ENCODE assay signal across 20 cellular contexts in genomic region chr10:96632974-96633373, GRCh38. TPM values are rescaled to one million over a fixed set of nuclear protein-coding genes. Genes with fewer than 3 reads are reported as not detected.
DNase-seq lines count a peak whose midpoint lies in the region; ATAC-seq and TF ChIP-seq lines count a peak whose summit lies in the region.
"Had no signal": no experiment of that assay in that cellular context is flagged by ENCODE, and none has a peak within 500 bp of the region (broad histone marks: within the 10 kb centered on the region; RNA-seq: fewer than 3 reads in every experiment).

No MANE protein-coding gene starts in this region.

- H3K4me2 ChIP-seq in mammary epithelial cell (ENCODE audit: insufficient read depth, low read depth, low read length), result no peak overlapping the region

- H3K9ac ChIP-seq in mammary epithelial cell (ENCODE audit: insufficient read depth, low read length), result no peak overlapping the region

- H3K9me3 ChIP-seq in mammary epithelial cell (replicated peaks; ENCODE audit: insufficient read depth, low read length), result no peaks in the 10 kb centered on the region
- peaks cover 3% of the 10 kb centered on the region for H3K9me3 ChIP-seq in aorta (ENCODE audit: control insufficient read depth, low read length)
- H3K9me3 ChIP-seq: right lobe of liver, upper lobe of left lung had no signal

- H3K4me3 ChIP-seq in mammary epithelial cell (replicated peaks in 1 of 3; ENCODE audit: insufficient read depth in 1 of 3, low read depth in 2 of 3, low read length in 3 of 3) (no peak overlapping the region), aorta (ENCODE audit: low read length in 2 of 2) (no peak overlapping the region)
- H3K4me3 ChIP-seq: lung, right lobe of liver, upper lobe of left lung had no signal

- H3K27ac ChIP-seq in mammary epithelial cell (ENCODE audit: insufficient read depth, low read depth, low read length), result no peak overlapping the region
- H3K27ac ChIP-seq in aorta (ENCODE audit: low read depth in 1 of 2, low read length in 2 of 2), result no peak overlapping the region
- H3K27ac ChIP-seq: right lobe of liver, upper lobe of left lung had no signal

- H2AFZ ChIP-seq in mammary epithelial cell (ENCODE audit: low read depth, low read length), result no peak overlapping the region

- H3K9me3 Mint-ChIP-seq in type B pancreatic cell, result no peaks in the 10 kb centered on the region
- no peaks in the 10 kb centered on the region for H3K9me3 Mint-ChIP-seq in activated CD4-positive, alpha-beta T cell treated with anti-CD3 and anti-CD28 coated beads, Interleukin-2, amount 10 ng/mL, durations not matched to agents 7 days and 5 days
- H3K9me3 Mint-ChIP-seq: activated T-helper 1 cell treated with anti-CD3 and anti-CD28 coated beads, Interleukin-12 subunit alpha, Interleukin-12 subunit beta, Interleukin-2, Interleukin-4 antibody, amounts not matched to agents 30 ng/mL and 10 ng/mL and 1 ng/mL, durations not matched to agents 14 hours and 24 hours and 36 hours; effector memory CD8-positive, alpha-beta T cell; neural crest cell had no signal

- H3K4me1 Mint-ChIP-seq in type B pancreatic cell (ENCODE audit: unreplicated experiment), result peaks cover 27% of the 10 kb centered on the region
- no peaks in the 10 kb centered on the region for H3K4me1 Mint-ChIP-seq in activated CD4-positive, alpha-beta T cell treated with anti-CD3 and anti-CD28 coated beads, Interleukin-2, amount 10 ng/mL, durations not matched to agents 7 days and 5 days

- H3K27ac Mint-ChIP-seq in type B pancreatic cell, result peak overlapping the region; percentile 96
- H3K27ac Mint-ChIP-seq in activated CD4-positive, alpha-beta T cell treated with anti-CD3 and anti-CD28 coated beads, Interleukin-2, amount 10 ng/mL, durations not matched to agents 7 days and 5 days, result no peak overlapping the region
- H3K27ac Mint-ChIP-seq: activated CD8-positive, alpha-beta T cell treated with anti-CD3 and anti-CD28 coated beads, Interleukin-2, amount 10 ng/mL, durations not matched to agents 7 days and 5 days; activated T-helper 1 cell treated with anti-CD3 and anti-CD28 coated beads, Interleukin-12 subunit alpha, Interleukin-12 subunit beta, Interleukin-2, Interleukin-4 antibody, amounts not matched to agents 30 ng/mL and 10 ng/mL and 1 ng/mL, durations not matched to agents 14 hours and 24 hours and 36 hours; effector memory CD8-positive, alpha-beta T cell had no signal

- no peaks in the 10 kb centered on the region for H3K79me2 ChIP-seq in mammary epithelial cell (ENCODE audit: insufficient read depth, low read length)

- no peak for TF ChIP-seq CTCF in mammary epithelial cell (conservative IDR thresholded peaks at IDR 0.05 in 1 of 2, IDR thresholded peaks at IDR 0.05 in 1 of 2; ENCODE audit: extremely low read depth in 1 of 2, insufficient read depth in 1 of 2, low read depth in 1 of 2, low read length in 2 of 2)
- TF ChIP-seq CTCF in type B pancreatic cell (conservative IDR thresholded peaks at IDR 0.05), result no peak

- H3K27me3 ChIP-seq in mammary epithelial cell (ENCODE audit: insufficient read depth, low read length) (no peaks in the 10 kb centered on the region), aorta (ENCODE audit: control insufficient read depth in 1 of 2, insufficient read depth in 2 of 2, low read length in 1 of 2) (no peaks in the 10 kb centered on the region)
- H3K27me3 ChIP-seq: right lobe of liver, upper lobe of left lung had no signal

- in situ Hi-C loops in T47D (cut with HindIII; ENCODE audit: low pct_unique_long_range_greater_than_20kb, low sequenced_read_pairs) (no loop called here), mammary epithelial cell (cut with MboI; ENCODE audit: low sequenced_read_pairs in 2 of 2) (no loop called here)

- dilution Hi-C loops in mammary epithelial cell (cut with HindIII; ENCODE audit: low sequenced_read_pairs), result no loop called here

- WGBS in mammary epithelial cell (ENCODE audit: low coverage, missing lambda C conversion rate), result 17% methylated on average over 3 of the region's 3 CpGs
- WGBS in aorta, 2 donors, result 64 to 73% methylated on average over 3 of the region's 3 CpGs

- H3K4me3 Mint-ChIP-seq in type B pancreatic cell, result peak overlapping the region; percentile 65
- H3K4me3 Mint-ChIP-seq in activated CD4-positive, alpha-beta T cell treated with anti-CD3 and anti-CD28 coated beads, Interleukin-2, amount 10 ng/mL, durations not matched to agents 7 days and 5 days, result no peak overlapping the region
- H3K4me3 Mint-ChIP-seq: activated CD8-positive, alpha-beta T cell treated with anti-CD3 and anti-CD28 coated beads, Interleukin-2, amount 10 ng/mL, durations not matched to agents 7 days and 5 days; activated T-helper 1 cell treated with anti-CD3 and anti-CD28 coated beads, Interleukin-12 subunit alpha, Interleukin-12 subunit beta, Interleukin-2, Interleukin-4 antibody, amounts not matched to agents 30 ng/mL and 10 ng/mL and 1 ng/mL, durations not matched to agents 14 hours and 24 hours and 36 hours; effector memory CD8-positive, alpha-beta T cell; neural crest cell had no signal

- intact Hi-C loops in mammary epithelial cell (cut with micrococcal nuclease), result no loop called here
- intact Hi-C loops in aorta (cut with DNase I), result no loop called here

- H4K20me1 ChIP-seq in mammary epithelial cell (ENCODE audit: insufficient read depth, low read length), result no peaks in the 10 kb centered on the region

- POLR2A ChIA-PET in activated CD4-positive, alpha-beta T cell treated with anti-CD3 and anti-CD28 coated beads, Interleukin-2, amount 10 ng/mL, durations not matched to agents 7 days and 5 days (lab: Charles Lee), result no interaction called here

- H3K36me3 ChIP-seq in mammary epithelial cell (ENCODE audit: insufficient read depth, low read length) (no peaks in the 10 kb centered on the region), aorta (ENCODE audit: control insufficient read depth in 1 of 2, insufficient read depth in 2 of 2, low read length in 1 of 2) (no peaks in the 10 kb centered on the region)
- H3K36me3 ChIP-seq: upper lobe of left lung had no signal

- H3K27me3 Mint-ChIP-seq in type B pancreatic cell, result no peaks in the 10 kb centered on the region
- no peaks in the 10 kb centered on the region for H3K27me3 Mint-ChIP-seq in activated CD4-positive, alpha-beta T cell treated with anti-CD3 and anti-CD28 coated beads, Interleukin-2, amount 10 ng/mL, durations not matched to agents 7 days and 5 days
- H3K27me3 Mint-ChIP-seq: effector memory CD8-positive, alpha-beta T cell had no signal

- no TSS peak for BruUV-seq in mammary epithelial cell (replicated peaks; lab: Mats Ljungman, UMichigan)

- peak; percentile 77 to 99 for DNase-seq in T47D (ENCODE audit: low read depth in 1 of 2, low spot score in 1 of 2)
- DNase-seq in mammary epithelial cell, result no peak
- peak; percentile 54 for DNase-seq in NCI-H146 (lab: John Stamatoyannopoulos, UW)
- DNase-seq in islet precursor cell, result peak; percentile 89
- no peak for DNase-seq in type B pancreatic cell (ENCODE audit: extremely low spot score, unreplicated experiment)
- DNase-seq in aorta, result no peak
- DNase-seq in activated CD4-positive, alpha-beta T cell treated with anti-CD3 and anti-CD28 coated beads, Interleukin-2, amount 10 ng/mL, durations not matched to agents 7 days and 5 days, result no peak
- DNase-seq: activated CD8-positive, alpha-beta T cell treated with anti-CD3 and anti-CD28 coated beads, Interleukin-2, amount 10 ng/mL, durations not matched to agents 7 days and 5 days; central memory CD4-positive, alpha-beta T cell; DND-41; effector memory CD8-positive, alpha-beta T cell; H7; NCI-H2107; right lobe of liver; stimulated activated CD4-positive, alpha-beta T cell treated with anti-CD3 and anti-CD28 coated beads, Interleukin-4, amount 100 ng/mL, for 1 hour; upper lobe of left lung had no signal

- H3K36me3 Mint-ChIP-seq in type B pancreatic cell, result no peaks in the 10 kb centered on the region
- H3K36me3 Mint-ChIP-seq in activated CD4-positive, alpha-beta T cell treated with anti-CD3 and anti-CD28 coated beads, Interleukin-2, amount 10 ng/mL, durations not matched to agents 7 days and 5 days (ENCODE audit: low read depth), result no peaks in the 10 kb centered on the region

- no peaks in the 10 kb centered on the region for H3K4me1 ChIP-seq in mammary epithelial cell (ENCODE audit: insufficient read depth, low read length)
- no peaks in the 10 kb centered on the region for H3K4me1 ChIP-seq in aorta (ENCODE audit: control insufficient read depth in 1 of 2, insufficient read depth in 2 of 2, low read length in 2 of 2)
- H3K4me1 ChIP-seq: upper lobe of left lung had no signal

- no peak for ATAC-seq in aorta (ENCODE audit: low FRiP score)
- no peak for ATAC-seq in GM21360 (IDR thresholded peaks at IDR 0.05; ENCODE audit: unreplicated experiment)
- ATAC-seq: activated CD8-positive, alpha-beta T cell treated with anti-CD3 and anti-CD28 coated beads, Interleukin-2, amount 10 ng/mL, durations not matched to agents 7 days and 5 days; effector memory CD8-positive, alpha-beta T cell; right lobe of liver had no signal

- CTCF ChIA-PET in mammary epithelial cell (lab: Charles Lee; ENCODE audit: low non-redundant PET), result no interaction called here
- CTCF ChIA-PET in activated CD4-positive, alpha-beta T cell treated with anti-CD3 and anti-CD28 coated beads, Interleukin-2, amount 10 ng/mL, durations not matched to agents 7 days and 5 days (lab: Charles Lee), result interaction anchor here (0.6 to 1.5 kb wide), 2 partner anchors 12 to 35 kb away, joined by 3 to 5 read pairs; no protein-coding TSS in a partner anchor

RNA-seq across cellular contexts. Expression of gene TM9SF3, which starts 46.2 kb away (rescaled TPM):
- 100 to 1,000 TPM; 114 to 129 TPM for total RNA-seq in mammary epithelial cell
- polyA plus RNA-seq in mammary epithelial cell, result 59.7 TPM
- 58.3 TPM for polyA minus RNA-seq in mammary epithelial cell
- 152 and 202 TPM in 2 replicates for total RNA-seq in type B pancreatic cell (ENCODE audit: low replicate concordance)
- total RNA-seq in aorta, result 100 to 1,000 TPM; 120 to 137 TPM
- 10 to 100 TPM; 42.9 to 50.0 TPM for polyA plus RNA-seq in aorta
- total RNA-seq in activated CD4-positive, alpha-beta T cell treated with anti-CD3 and anti-CD28 coated beads, Interleukin-2, amount 10 ng/mL, durations not matched to agents 7 days and 5 days, result 10 to 100 TPM; 73.5 to 76.1 TPM

Comparison
In these comparisons a context has a peak if more than half of its experiments do, and no peak if none do; other contexts are left out.
1. DNase-seq: peak in T47D (2 of 2), NCI-H146 (single experiment) and islet precursor cell (single experiment); none in mammary epithelial cell (single experiment), type B pancreatic cell (single experiment), aorta (0 of 2) and activated CD4-positive, alpha-beta T cell treated with anti-CD3 and anti-CD28 coated beads, Interleukin-2, amount 10 ng/mL, durations not matched to agents 7 days and 5 days (single experiment).